Comparison of ENCODE assay signal across 10 cellular contexts in the genomic region with DNA sequence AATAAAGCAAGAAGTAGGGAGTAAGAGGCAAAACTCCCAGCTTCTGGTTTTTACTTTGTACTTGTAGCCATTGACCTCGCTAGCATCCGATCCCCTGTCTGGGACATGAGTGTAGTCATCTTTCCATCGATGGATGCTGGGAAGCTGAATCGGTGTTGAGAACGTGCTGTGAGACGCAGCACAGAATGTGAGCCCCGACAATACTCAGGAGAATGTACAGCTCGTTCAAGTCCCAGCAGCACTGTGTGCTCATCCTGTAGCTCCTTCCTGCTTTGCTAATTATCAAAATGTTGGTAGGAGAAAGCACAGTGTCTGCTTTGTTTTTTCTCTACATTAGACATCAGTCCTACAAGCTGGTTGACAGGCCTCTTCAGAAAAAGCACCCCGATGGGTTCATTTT. TPM values are rescaled to one million over a fixed set of nuclear protein-coding genes. Genes with fewer than 3 reads are reported as not detected.
A peak's percentile ranks its signal among the peaks of the same experiment; 100 is the strongest.
DNase-seq lines count a peak whose midpoint lies in the region; ATAC-seq, FAIRE-seq and TF ChIP-seq lines count a peak whose summit lies in the region.
"Had no signal": no experiment of that assay in that cellular context is flagged by ENCODE, and none has a peak within 500 bp of the region (broad histone marks: within the 10 kb centered on the region; RNA-seq: fewer than 3 reads in every experiment).

No MANE protein-coding gene starts in this region.

- H3K4me3 ChIP-seq in keratinocyte (ENCODE audit: control insufficient read depth in 2 of 3, extremely low read depth in 1 of 3, insufficient read depth in 2 of 3, low read depth in 1 of 3, low read length in 3 of 3): no peak overlapping the region
- H3K4me3 ChIP-seq in skeletal muscle satellite cell (ENCODE audit: low read length): peak overlapping the region; percentile 69

- in situ Hi-C loops in G401 (cut with HindIII; ENCODE audit: low sequenced_read_pairs): no loop called here

- H3K27ac ChIP-seq in keratinocyte (ENCODE audit: control insufficient read depth, insufficient read depth, low read length): no peak overlapping the region

- dilution Hi-C loops in keratinocyte (cut with MboI; ENCODE audit: extremely low pct_ligation_motif_present, low sequenced_read_pairs): no loop called here

- H3K4me2 ChIP-seq in keratinocyte (ENCODE audit: control insufficient read depth, extremely low read depth, insufficient read depth, low read depth, low read length) (peak overlapping the region; percentile 77), skeletal muscle satellite cell (ENCODE audit: low read length) (peak overlapping the region; percentile 89)

- H3K4me1 ChIP-seq in keratinocyte (ENCODE audit: control insufficient read depth, extremely low read depth, insufficient read depth, low read length) (peaks cover 29% of the 10 kb centered on the region), skeletal muscle satellite cell (ENCODE audit: control insufficient read depth, insufficient read depth, low read length) (peaks cover 40% of the 10 kb centered on the region)

- no peak for TF ChIP-seq CTCF in keratinocyte (optimal IDR thresholded peaks at IDR 0.05 in 1 of 3, IDR thresholded peaks at IDR 0.05 in 1 of 3, conservative IDR thresholded peaks at IDR 0.05 in 1 of 3; ENCODE audit: extremely low read depth in 1 of 3, insufficient read depth in 2 of 3, low read length in 3 of 3)

- H3K27me3 ChIP-seq in keratinocyte (ENCODE audit: control insufficient read depth, extremely low read depth, insufficient read depth, low read length) (peaks cover 7% of the 10 kb centered on the region), skeletal muscle satellite cell (ENCODE audit: control insufficient read depth, insufficient read depth, low read length) (no peaks in the 10 kb centered on the region)

- no peaks in the 10 kb centered on the region for H3K36me3 ChIP-seq in keratinocyte (ENCODE audit: control insufficient read depth in 2 of 2, extremely low read depth in 1 of 2, insufficient read depth in 2 of 2, low read length in 2 of 2)
- no peaks in the 10 kb centered on the region for H3K36me3 ChIP-seq in skeletal muscle satellite cell (ENCODE audit: insufficient read depth, low read length)

- peak; percentile 5 for FAIRE-seq in keratinocyte (lab: Jason Lieb, UNC)

- H3K79me2 ChIP-seq in keratinocyte (ENCODE audit: control insufficient read depth, insufficient read depth, low read length): no peaks in the 10 kb centered on the region

- no peaks in the 10 kb centered on the region for H3K9me1 ChIP-seq in keratinocyte (ENCODE audit: control insufficient read depth, extremely low read depth, insufficient read depth, low read length)

- H4K20me1 ChIP-seq in keratinocyte (ENCODE audit: control insufficient read depth, extremely low read depth, insufficient read depth, low read length): no peaks in the 10 kb centered on the region

- DNase-seq in G401 (ENCODE audit: low spot score) (peak; percentile 34), astrocyte of the hippocampus (ENCODE audit: low read depth, low spot score) (peak; percentile 35), keratinocyte (ENCODE audit: low read depth, low spot score) (no peak), NCI-H2029 (lab: John Stamatoyannopoulos, UW) (no peak), NCI-H2227 (lab: John Stamatoyannopoulos, UW; ENCODE audit: unreplicated experiment) (no peak)
- no peak for DNase-seq in stimulated activated CD4-positive, alpha-beta T cell treated with anti-CD3 and anti-CD28 coated beads, Interleukin-12 subunit alpha, Interleukin-12 subunit beta, amount 100 ng/mL, for 4 hours
- DNase-seq: CD8-positive, alpha-beta memory T cell; NCI-H2171 had no signal

- no peak overlapping the region for H2AFZ ChIP-seq in keratinocyte (ENCODE audit: control insufficient read depth, low read length)

- H3K9ac ChIP-seq in keratinocyte (ENCODE audit: control insufficient read depth, extremely low read depth, insufficient read depth, low read length) (no peak overlapping the region), skeletal muscle satellite cell (ENCODE audit: low read depth, low read length) (peak overlapping the region; percentile 53)

- H3K9me3 ChIP-seq in keratinocyte (ENCODE audit: control insufficient read depth, low read depth, low read length) (no peaks in the 10 kb centered on the region), skeletal muscle satellite cell (replicated peaks; ENCODE audit: low read length) (no peaks in the 10 kb centered on the region)

- no peak for ATAC-seq in HG02973 (IDR thresholded peaks at IDR 0.05; ENCODE audit: unreplicated experiment)

RNA-seq across cellular contexts. Expression of a gene that starts 56.6 kb away (rescaled TPM):
- 35.9 and 41.8 TPM in 2 replicates for total RNA-seq in G401 (2014; rRNA removed; shearing (Covaris generic))
- 5.5 to 17.0 TPM (median 11.4 TPM) in 3 replicates for polyA plus RNA-seq in keratinocyte
- 5.6 TPM for polyA plus RNA-seq in keratinocyte (2011; ENCODE audit: low read depth)
- 9.6 and 11.3 TPM in 2 replicates for polyA plus RNA-seq in keratinocyte (2011; cell fraction: cytosol; rRNA removed)
- polyA plus RNA-seq in keratinocyte (2011; cell fraction: nucleus; rRNA removed): 25.5 and 27.8 TPM in 2 replicates
- 2.6 and 13.3 TPM in 2 replicates for polyA plus RNA-seq in keratinocyte (2012; ENCODE audit: low replicate concordance)
- 5.7 to 14.7 TPM (median 11.8 TPM) in 3 replicates for polyA minus RNA-seq in keratinocyte
- 8.8 TPM for polyA minus RNA-seq in keratinocyte (2011; cell fraction: cytosol; rRNA and poly(A)+ RNA removed)
- 9.9 and 19.9 TPM in 2 replicates for polyA minus RNA-seq in keratinocyte (2011; cell fraction: nucleus; rRNA and poly(A)+ RNA removed)
- total RNA-seq in skeletal muscle satellite cell (2012; rRNA removed): 59.1 and 62.3 TPM in 2 replicates

Comparison
In these comparisons a context has a peak if more than half of its experiments do, and no peak if none do; other contexts are left out.
1. DNase-seq: peak in G401 (single experiment) and astrocyte of the hippocampus (single experiment); none in keratinocyte (single experiment), NCI-H2029 (single experiment), NCI-H2227 (single experiment) and stimulated activated CD4-positive, alpha-beta T cell treated with anti-CD3 and anti-CD28 coated beads, Interleukin-12 subunit alpha, Interleukin-12 subunit beta, amount 100 ng/mL, for 4 hours (single experiment).